In genomic region chr15:95799286-95800187, GRCh38 we compare ENCODE assay signal across 13 cellular contexts.
A peak's percentile ranks its signal among the peaks of the same experiment; 100 is the strongest.
DNase-seq lines count a peak whose midpoint lies in the region; ATAC-seq and TF ChIP-seq lines count a peak whose summit lies in the region.
"Had no signal": no experiment of that assay in that cellular context is flagged by ENCODE, and none has a peak within 500 bp of the region (broad histone marks: within the 10 kb centered on the region; RNA-seq: fewer than 3 reads in every experiment).

No MANE protein-coding gene starts in this region.

- H3K9me3 Mint-ChIP-seq in naive thymus-derived CD8-positive, alpha-beta T cell: peaks cover 0 to 8% (median 0%) of the 10 kb centered on the region in 9 donors
- H3K9me3 Mint-ChIP-seq: GM23338 had no signal

- H3K4me3 Mint-ChIP-seq in naive thymus-derived CD8-positive, alpha-beta T cell: no peak overlapping the region
- H3K4me3 Mint-ChIP-seq: activated T-cell treated with anti-CD3 and anti-CD28 coated beads, Interleukin-2, amount 50 U/mL, for 72 hours; GM23338 had no signal

- no peak overlapping the region for H3K27ac ChIP-seq in right lobe of liver
- H3K27ac ChIP-seq: VCaP had no signal

- no peak for TF ChIP-seq POLR2A in right lobe of liver (IDR thresholded peaks at IDR 0.05)

- ATAC-seq in right lobe of liver (peak in 3 of 4 donors; percentile 38 to 93 (median 67)), GM21529 (IDR thresholded peaks at IDR 0.05; ENCODE audit: unreplicated experiment) (no peak), HG02840 (IDR thresholded peaks at IDR 0.05; ENCODE audit: low FRiP score, unreplicated experiment) (no peak)
- ATAC-seq in naive thymus-derived CD8-positive, alpha-beta T cell: no peak
- ATAC-seq: activated T-cell treated with anti-CD3 and anti-CD28 coated beads, Interleukin-2, amount 50 U/mL, for 72 hours; GM23338 had no signal

- POLR2A ChIA-PET in naive thymus-derived CD8-positive, alpha-beta T cell (lab: Charles Lee): no interaction called here

- TF ChIP-seq CTCF in right lobe of liver (IDR thresholded peaks at IDR 0.05): no peak

- DNase-seq in COLO829 (ENCODE audit: low spot score): peak; percentile 87
- peak; percentile 64 for DNase-seq in dermis blood vessel endothelial cell
- no peak for DNase-seq in right lobe of liver
- no peak for DNase-seq in NCI-H446 treated with DMSO at 0.1 percent for 48 hours (lab: John Stamatoyannopoulos, UW)
- DNase-seq in naive thymus-derived CD8-positive, alpha-beta T cell: no peak
- DNase-seq: activated T-cell treated with anti-CD3 and anti-CD28 coated beads, Interleukin-2, amount 50 U/mL, for 72 hours; NCI-H1436; nucleus accumbens had no signal

- H3K9me3 ChIP-seq in right lobe of liver: no peaks in the 10 kb centered on the region

- no peaks in the 10 kb centered on the region for H3K4me1 ChIP-seq in right lobe of liver

- peaks cover 0 to 12% (median 3%) of the 10 kb centered on the region in 4 donors for H3K4me1 Mint-ChIP-seq in naive thymus-derived CD8-positive, alpha-beta T cell

- H3K36me3 Mint-ChIP-seq in naive thymus-derived CD8-positive, alpha-beta T cell: no peaks in the 10 kb centered on the region

- TF ChIP-seq RAD21 in Ishikawa (IDR thresholded peaks at IDR 0.05; ENCODE audit: low read depth): no peak

- intact Hi-C loops in right lobe of liver (cut with DNase I): no loop called here

- no peaks in the 10 kb centered on the region for H3K36me3 ChIP-seq in right lobe of liver

- H3K4me3 ChIP-seq in right lobe of liver: no peak overlapping the region
- H3K4me3 ChIP-seq: GM23338 had no signal

- 0 out of 2 replicates have a peak, but pooled peaks have one; percentile 22 for TF ChIP-seq EP300 in Ishikawa (IDR thresholded peaks at IDR 0.05; ENCODE audit: borderline replicate concordance)

- no peaks in the 10 kb centered on the region for H3K27me3 ChIP-seq in right lobe of liver

- no peak overlapping the region for H3K27ac Mint-ChIP-seq in naive thymus-derived CD8-positive, alpha-beta T cell
- H3K27ac Mint-ChIP-seq: activated T-cell treated with anti-CD3 and anti-CD28 coated beads, Interleukin-2, amount 50 U/mL, for 72 hours; GM23338 had no signal

- peaks cover 0 to 7% (median 3%) of the 10 kb centered on the region in 5 donors for H3K27me3 Mint-ChIP-seq in naive thymus-derived CD8-positive, alpha-beta T cell

- WGBS in right lobe of liver (ENCODE audit: insufficient coverage, low coverage, low lambda C conversion rate, missing lambda C conversion rate): 82% methylated on average over 9 of the region's 12 CpGs

TF ChIP-seq in Ishikawa, 13 proteins besides CTCF, POLR2A, EP300 and RAD21:
- TF ChIP-seq REST (IDR thresholded peaks at IDR 0.05; ENCODE audit: low read depth): no peak
- peak; percentile 31; the same call in 1 of the 2 replicates for TF ChIP-seq CEBPB (IDR thresholded peaks at IDR 0.05)

Comparison
In these comparisons a context has a peak if more than half of its experiments do, and no peak if none do; other contexts are left out.
1. DNase-seq: peak in COLO829 (single experiment) and dermis blood vessel endothelial cell (single experiment); none in right lobe of liver (0 of 3), NCI-H446 treated with DMSO at 0.1 percent for 48 hours (single experiment) and naive thymus-derived CD8-positive, alpha-beta T cell (0 of 10).
2. ATAC-seq: peak in right lobe of liver (3 of 4); none in GM21529 (single experiment), naive thymus-derived CD8-positive, alpha-beta T cell (0 of 2) and HG02840 (single experiment).